Comparison of ENCODE assay signal across 26 cellular contexts in the genomic region with DNA sequence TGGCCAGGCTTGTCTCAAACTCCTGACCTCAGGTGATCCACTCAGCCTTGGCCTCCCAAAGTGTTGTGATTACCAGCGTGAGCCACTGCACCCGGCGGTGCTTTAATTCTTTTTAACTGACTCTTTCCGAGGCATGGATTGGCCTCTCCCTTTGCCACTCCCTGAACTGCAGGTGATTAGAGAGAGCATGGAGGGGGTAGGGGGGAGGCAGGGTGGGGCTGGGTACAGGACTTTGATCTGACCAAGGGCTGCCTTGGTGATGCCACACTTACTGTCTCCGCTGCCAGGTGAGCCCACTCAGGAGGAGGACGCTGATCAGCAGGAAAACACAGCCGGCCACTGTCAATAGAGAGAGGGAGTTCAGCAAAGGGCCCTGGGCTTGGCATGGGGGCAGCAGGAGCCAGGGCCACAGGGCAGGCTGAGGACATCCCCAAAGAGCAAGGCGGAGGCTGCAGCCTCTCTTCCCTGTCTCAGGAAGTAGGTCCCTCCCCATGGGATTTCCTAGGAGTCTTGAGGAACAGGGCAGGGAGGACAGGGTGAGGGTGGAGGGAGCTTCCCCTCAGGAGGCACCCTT. TPM values are rescaled to one million over a fixed set of nuclear protein-coding genes. Genes with fewer than 3 reads are reported as not detected.
DNase-seq lines count a peak whose midpoint lies in the region; ATAC-seq, FAIRE-seq and TF ChIP-seq lines count a peak whose summit lies in the region.
"Had no signal": no experiment of that assay in that cellular context is flagged by ENCODE, and none has a peak within 500 bp of the region (broad histone marks: within the 10 kb centered on the region; RNA-seq: fewer than 3 reads in every experiment).

No MANE protein-coding gene starts in this region.

- H3K4me3 ChIP-seq in right cardiac atrium (ENCODE audit: low read length) (no peak overlapping the region), small intestine (ENCODE audit: low read depth in 1 of 2, low read length in 2 of 2) (no peak overlapping the region)
- H3K4me3 ChIP-seq: ascending aorta, HAP-1, MG63, PC-9, SK-N-MC, skin epidermis, suprapubic skin had no signal

- H3K4me3 Mint-ChIP-seq in activated CD8-positive, alpha-beta T cell treated with anti-CD3 and anti-CD28 coated beads, Interleukin-2, amount 10 ng/mL, durations not matched to agents 7 days and 5 days, result no peak overlapping the region
- H3K4me3 Mint-ChIP-seq in activated CD8-positive, alpha-beta T cell treated with anti-CD3 and anti-CD28 coated beads for 36 hours, result no peak overlapping the region
- no peak overlapping the region for H3K4me3 Mint-ChIP-seq in T-helper 17 cell
- H3K4me3 Mint-ChIP-seq: activated CD4-positive, alpha-beta T cell treated with anti-CD3 and anti-CD28 coated beads, Interleukin-2, amount 10 ng/mL, durations not matched to agents 7 days and 5 days; naive thymus-derived CD4-positive, alpha-beta T cell had no signal

- DNase-seq in activated CD8-positive, alpha-beta T cell treated with anti-CD3 and anti-CD28 coated beads, Interleukin-2, amount 10 ng/mL, durations not matched to agents 7 days and 5 days, result peak; percentile 15
- DNase-seq in activated CD8-positive, alpha-beta T cell treated with anti-CD3 and anti-CD28 coated beads for 36 hours, result no peak
- DNase-seq in T-helper 17 cell (no peak), right cardiac atrium (no peak), small intestine (peak; percentile 68), RWPE1 (ENCODE audit: low spot score) (no peak), T1000 (lab: John Stamatoyannopoulos, UW) (no peak)
- DNase-seq: activated CD4-positive, alpha-beta T cell treated with anti-CD3 and anti-CD28 coated beads, Interleukin-2, amount 10 ng/mL, durations not matched to agents 7 days and 5 days; activated gamma-delta T cell; GDM1; IMR-90; MG63; naive thymus-derived CD4-positive, alpha-beta T cell; NCI-H146; NCI-H82; PC-9; stimulated activated CD4-positive, alpha-beta T cell treated with anti-CD3 and anti-CD28 coated beads, Interleukin-4, amount 100 ng/mL, for 24 hours had no signal

- WGBS in right cardiac atrium, result 91% methylated on average over 8 of the region's 8 CpGs
- 26 to 70% (median 45%) methylated on average over 8 of the region's 8 CpGs for WGBS in small intestine, 3 donors

- H3K27me3 Mint-ChIP-seq in activated CD8-positive, alpha-beta T cell treated with anti-CD3 and anti-CD28 coated beads, Interleukin-2, amount 10 ng/mL, durations not matched to agents 7 days and 5 days (ENCODE audit: low read depth), result no peaks in the 10 kb centered on the region
- no peaks in the 10 kb centered on the region for H3K27me3 Mint-ChIP-seq in activated CD8-positive, alpha-beta T cell treated with anti-CD3 and anti-CD28 coated beads for 36 hours
- H3K27me3 Mint-ChIP-seq in T-helper 17 cell, result no peaks in the 10 kb centered on the region
- H3K27me3 Mint-ChIP-seq: activated CD4-positive, alpha-beta T cell treated with anti-CD3 and anti-CD28 coated beads, Interleukin-2, amount 10 ng/mL, durations not matched to agents 7 days and 5 days; naive thymus-derived CD4-positive, alpha-beta T cell had no signal

- H3K9me3 ChIP-seq in T-helper 17 cell (ENCODE audit: control insufficient read depth, low read length, poor library complexity, severe bottlenecking) (no peaks in the 10 kb centered on the region), right cardiac atrium (ENCODE audit: control insufficient read depth, low read length) (no peaks in the 10 kb centered on the region), small intestine (ENCODE audit: control insufficient read depth, low read depth) (no peaks in the 10 kb centered on the region)
- H3K9me3 ChIP-seq: ascending aorta, HAP-1, MG63, suprapubic skin had no signal

- peaks cover 0 to under 1% of the 10 kb centered on the region in 2 donors for H3K36me3 ChIP-seq in small intestine (ENCODE audit: control insufficient read depth in 2 of 2, insufficient read depth in 2 of 2, low read length in 2 of 2)
- H3K36me3 ChIP-seq: ascending aorta, HAP-1, MG63, suprapubic skin had no signal

- peaks cover 86% of the 10 kb centered on the region for H3K36me3 Mint-ChIP-seq in activated CD8-positive, alpha-beta T cell treated with anti-CD3 and anti-CD28 coated beads, Interleukin-2, amount 10 ng/mL, durations not matched to agents 7 days and 5 days (ENCODE audit: low read depth)
- H3K36me3 Mint-ChIP-seq in activated CD8-positive, alpha-beta T cell treated with anti-CD3 and anti-CD28 coated beads for 36 hours (ENCODE audit: low read depth), result peaks cover 96% of the 10 kb centered on the region
- H3K36me3 Mint-ChIP-seq in T-helper 17 cell (ENCODE audit: low read depth), result peaks cover 10% of the 10 kb centered on the region

- no peaks in the 10 kb centered on the region for H3K9me3 Mint-ChIP-seq in activated CD8-positive, alpha-beta T cell treated with anti-CD3 and anti-CD28 coated beads, Interleukin-2, amount 10 ng/mL, durations not matched to agents 7 days and 5 days (ENCODE audit: insufficient read depth)
- no peaks in the 10 kb centered on the region for H3K9me3 Mint-ChIP-seq in activated CD8-positive, alpha-beta T cell treated with anti-CD3 and anti-CD28 coated beads for 36 hours

- no peaks in the 10 kb centered on the region for H3K4me1 ChIP-seq in right cardiac atrium (ENCODE audit: control insufficient read depth, insufficient read depth, low read length)
- H3K4me1 ChIP-seq in small intestine (ENCODE audit: control insufficient read depth in 2 of 2, insufficient read depth in 1 of 2, low read depth in 1 of 2, low read length in 1 of 2), result peaks cover 3 to 7% of the 10 kb centered on the region in 2 donors
- H3K4me1 ChIP-seq: ascending aorta, HAP-1 had no signal

- ATAC-seq in activated CD8-positive, alpha-beta T cell treated with anti-CD3 and anti-CD28 coated beads, Interleukin-2, amount 10 ng/mL, durations not matched to agents 7 days and 5 days, result no peak
- no peak for ATAC-seq in activated CD8-positive, alpha-beta T cell treated with anti-CD3 and anti-CD28 coated beads for 36 hours
- ATAC-seq in T-helper 17 cell (no peak), right cardiac atrium (peak; percentile 21 to 25), GM21423 (IDR thresholded peaks at IDR 0.05; ENCODE audit: unreplicated experiment) (no peak)
- ATAC-seq: naive thymus-derived CD4-positive, alpha-beta T cell had no signal

- intact Hi-C loops in activated CD8-positive, alpha-beta T cell treated with anti-CD3 and anti-CD28 coated beads for 36 hours (cut with micrococcal nuclease), result no loop called here
- intact Hi-C loops in right cardiac atrium (cut with DNase I), result loop anchor here in 3 of 4 donors (5.0 to 10.0 kb wide), 3 partner anchors 59 to 73 kb away; a partner anchor contains a TSS

- H3K4me1 Mint-ChIP-seq in activated CD8-positive, alpha-beta T cell treated with anti-CD3 and anti-CD28 coated beads, Interleukin-2, amount 10 ng/mL, durations not matched to agents 7 days and 5 days (ENCODE audit: low read depth), result peaks cover 59% of the 10 kb centered on the region
- H3K4me1 Mint-ChIP-seq in activated CD8-positive, alpha-beta T cell treated with anti-CD3 and anti-CD28 coated beads for 36 hours (ENCODE audit: low read depth), result peaks cover 77% of the 10 kb centered on the region
- H3K4me1 Mint-ChIP-seq in T-helper 17 cell, result peaks cover 32% of the 10 kb centered on the region

- H3K27ac Mint-ChIP-seq in activated CD8-positive, alpha-beta T cell treated with anti-CD3 and anti-CD28 coated beads, Interleukin-2, amount 10 ng/mL, durations not matched to agents 7 days and 5 days, result peak overlapping the region; percentile 63
- H3K27ac Mint-ChIP-seq in activated CD8-positive, alpha-beta T cell treated with anti-CD3 and anti-CD28 coated beads for 36 hours, result no peak overlapping the region
- peak overlapping the region; percentile 96 for H3K27ac Mint-ChIP-seq in T-helper 17 cell

- H3K27me3 ChIP-seq in right cardiac atrium (ENCODE audit: control insufficient read depth, insufficient read depth) (no peaks in the 10 kb centered on the region), small intestine (ENCODE audit: control insufficient read depth in 2 of 2, insufficient read depth in 2 of 2, low read length in 2 of 2) (no peaks in the 10 kb centered on the region)
- H3K27me3 ChIP-seq: ascending aorta, MG63, suprapubic skin had no signal

- TF ChIP-seq CTCF in activated CD8-positive, alpha-beta T cell treated with anti-CD3 and anti-CD28 coated beads for 36 hours (IDR thresholded peaks at IDR 0.05), result no peak
- TF ChIP-seq CTCF in RWPE1 (conservative IDR thresholded peaks at IDR 0.05; ENCODE audit: low read depth), result no peak

- POLR2A ChIA-PET in activated CD8-positive, alpha-beta T cell treated with anti-CD3 and anti-CD28 coated beads, Interleukin-2, amount 10 ng/mL, durations not matched to agents 7 days and 5 days (lab: Charles Lee), result interaction anchor here (0.6 kb wide), 1 partner anchor 47 kb away, joined by 3 read pairs; no protein-coding TSS in a partner anchor
- POLR2A ChIA-PET in activated CD8-positive, alpha-beta T cell treated with anti-CD3 and anti-CD28 coated beads for 36 hours (lab: Charles Lee), result interaction anchor here (1.5 to 2.3 kb wide), 4 partner anchors 9 to 41 kb away, joined by 4 to 9 read pairs (median 6); a partner anchor contains a TSS
- POLR2A ChIA-PET in RWPE1 (lab: Yijun Ruan, JAX; ENCODE audit: low non-redundant PET), result no interaction called here

- H3K27ac ChIP-seq in right cardiac atrium (ENCODE audit: low read length), result peak overlapping the region; percentile 23
- peak overlapping the region; percentile 78 to 79 for H3K27ac ChIP-seq in small intestine (ENCODE audit: low read depth in 1 of 2, low read length in 1 of 2)
- H3K27ac ChIP-seq in RWPE1, result no peak overlapping the region
- H3K27ac ChIP-seq: ascending aorta, PC-9, SK-N-MC, suprapubic skin had no signal

- no peak for FAIRE-seq in small intestine (lab: Jason Lieb, UNC)
- FAIRE-seq: A204.1, D721Med had no signal

- CTCF ChIA-PET in activated CD8-positive, alpha-beta T cell treated with anti-CD3 and anti-CD28 coated beads, Interleukin-2, amount 10 ng/mL, durations not matched to agents 7 days and 5 days (lab: Charles Lee), result interaction anchor here (1.6 to 1.8 kb wide), 2 partner anchors 33 to 55 kb away, joined by 4 to 7 read pairs; no protein-coding TSS in a partner anchor
- CTCF ChIA-PET in activated CD8-positive, alpha-beta T cell treated with anti-CD3 and anti-CD28 coated beads for 36 hours (lab: Charles Lee), result no interaction called here
- CTCF ChIA-PET in RWPE1 (lab: Yijun Ruan, JAX), result no interaction called here

RNA-seq across cellular contexts. Expression of a gene that starts 40.5 kb away (rescaled TPM):
- 10 to 100 TPM; 17.2 to 18.1 TPM for total RNA-seq in activated CD8-positive, alpha-beta T cell treated with anti-CD3 and anti-CD28 coated beads, Interleukin-2, amount 10 ng/mL, durations not matched to agents 7 days and 5 days
- total RNA-seq in activated CD8-positive, alpha-beta T cell treated with anti-CD3 and anti-CD28 coated beads for 36 hours, result 10 to 100 TPM; 23.5 to 25.1 TPM
- total RNA-seq in T-helper 17 cell (10 to 100 TPM; 12.6 to 13.0 TPM), right cardiac atrium (10 to 100 TPM; 11.8 to 19.7 (median 15.8) TPM)
- polyA plus RNA-seq in right cardiac atrium (13.9 TPM), small intestine (10 to 100 TPM in 2 of 3 donors, 1 to 10 TPM in 1; 8.3 to 32.1 (median 15.9) TPM)

RNA-seq across cellular contexts. Expression of a gene that starts 44.3 kb away (rescaled TPM):
- 100 to 1,000 TPM; 174 to 177 TPM for total RNA-seq in activated CD8-positive, alpha-beta T cell treated with anti-CD3 and anti-CD28 coated beads, Interleukin-2, amount 10 ng/mL, durations not matched to agents 7 days and 5 days
- 100 to 1,000 TPM; 868 to 874 TPM for total RNA-seq in activated CD8-positive, alpha-beta T cell treated with anti-CD3 and anti-CD28 coated beads for 36 hours
- total RNA-seq in T-helper 17 cell (10 to 100 TPM; 51.7 to 59.2 TPM), right cardiac atrium (1 to 10 TPM in 1 of 4 donors, under 1 TPM in 3; 0.71 to 1.3 (median 0.82) TPM)
- polyA plus RNA-seq in right cardiac atrium (0.18 TPM), small intestine (1 to 10 TPM in 2 of 3 donors, not detected in 1; 1.1 to 2.1 TPM)
- total RNA-seq: ascending aorta, IMR-90, PC-9 had no signal
- polyA plus RNA-seq: BJ, IMR-90 had no signal

Comparison
In these comparisons a context has a peak if more than half of its experiments do, and no peak if none do; other contexts are left out.
1. DNase-seq: peak in activated CD8-positive, alpha-beta T cell treated with anti-CD3 and anti-CD28 coated beads, Interleukin-2, amount 10 ng/mL, durations not matched to agents 7 days and 5 days (single experiment) and small intestine (single experiment); none in activated CD8-positive, alpha-beta T cell treated with anti-CD3 and anti-CD28 coated beads for 36 hours (single experiment), T-helper 17 cell (0 of 3), right cardiac atrium (0 of 3), RWPE1 (single experiment) and T1000 (single experiment).
2. ATAC-seq: peak in right cardiac atrium (2 of 2); none in activated CD8-positive, alpha-beta T cell treated with anti-CD3 and anti-CD28 coated beads, Interleukin-2, amount 10 ng/mL, durations not matched to agents 7 days and 5 days (single experiment), activated CD8-positive, alpha-beta T cell treated with anti-CD3 and anti-CD28 coated beads for 36 hours (single experiment), T-helper 17 cell (single experiment) and GM21423 (single experiment).
3. RNA of a gene that starts 44.3 kb away (total RNA-seq): 868 to 874 TPM in activated CD8-positive, alpha-beta T cell treated with anti-CD3 and anti-CD28 coated beads for 36 hours, 174 to 177 TPM in activated CD8-positive, alpha-beta T cell treated with anti-CD3 and anti-CD28 coated beads, Interleukin-2, amount 10 ng/mL, durations not matched to agents 7 days and 5 days and 51.7 to 59.2 TPM in T-helper 17 cell; 0.71 to 1.3 TPM in right cardiac atrium; every median in the first group is over 10 times any median in the second.